Comparison of ENCODE assay signal across 1 cellular context in the genomic region with DNA sequence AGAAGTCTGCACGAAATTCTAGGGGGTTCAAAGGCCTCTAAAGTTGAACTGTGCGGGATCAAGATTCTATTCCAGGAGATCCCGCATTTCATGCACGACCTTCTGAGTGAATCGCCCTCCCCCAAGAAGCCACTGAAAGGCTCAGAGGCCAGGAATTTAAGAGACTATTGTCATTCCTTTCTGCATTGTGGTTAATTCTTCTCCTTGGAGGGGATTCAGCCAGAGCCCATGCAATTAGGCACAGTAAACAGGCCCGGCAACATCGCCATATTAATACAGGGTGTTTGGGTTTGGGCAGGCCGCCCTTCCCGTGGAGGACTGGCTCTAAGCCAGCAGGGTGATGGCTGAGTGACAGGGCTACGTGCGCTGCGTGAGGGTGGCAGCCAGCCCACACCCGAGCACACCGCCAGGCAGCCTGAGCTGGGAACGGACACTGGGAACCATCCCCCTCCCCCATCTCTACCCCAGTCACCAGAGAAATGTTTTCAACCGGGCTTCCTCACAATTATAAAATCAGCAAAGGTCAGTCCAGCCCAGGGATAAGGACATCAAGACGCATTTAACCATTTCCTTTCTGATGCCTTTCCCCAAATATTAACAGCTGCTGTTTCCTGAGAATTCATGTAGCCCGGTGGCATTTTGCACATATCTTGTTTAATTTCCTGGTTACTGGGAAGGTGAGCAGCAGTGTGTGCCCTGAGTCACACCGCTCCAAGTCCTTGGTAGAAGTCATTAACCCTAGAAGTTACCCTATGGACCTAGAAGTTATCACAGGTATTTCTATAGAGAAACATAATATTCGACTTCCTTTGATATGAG.
TF ChIP-seq lines count a peak whose summit lies in the region.

No MANE protein-coding gene starts in this region.

TF ChIP-seq in HepG2, 621 proteins besides CTCF, POLR2A, EP300 and RAD21 (continued from another document and continues in another):
- TF ChIP-seq, protein P1, sequence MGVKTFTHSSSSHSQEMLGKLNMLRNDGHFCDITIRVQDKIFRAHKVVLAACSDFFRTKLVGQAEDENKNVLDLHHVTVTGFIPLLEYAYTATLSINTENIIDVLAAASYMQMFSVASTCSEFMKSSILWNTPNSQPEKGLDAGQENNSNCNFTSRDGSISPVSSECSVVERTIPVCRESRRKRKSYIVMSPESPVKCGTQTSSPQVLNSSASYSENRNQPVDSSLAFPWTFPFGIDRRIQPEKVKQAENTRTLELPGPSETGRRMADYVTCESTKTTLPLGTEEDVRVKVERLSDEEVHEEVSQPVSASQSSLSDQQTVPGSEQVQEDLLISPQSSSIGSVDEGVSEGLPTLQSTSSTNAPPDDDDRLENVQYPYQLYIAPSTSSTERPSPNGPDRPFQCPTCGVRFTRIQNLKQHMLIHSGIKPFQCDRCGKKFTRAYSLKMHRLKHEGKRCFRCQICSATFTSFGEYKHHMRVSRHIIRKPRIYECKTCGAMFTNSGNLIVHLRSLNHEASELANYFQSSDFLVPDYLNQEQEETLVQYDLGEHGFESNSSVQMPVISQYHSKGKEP (CRISPR knock-in tag; IDR thresholded peaks at IDR 0.05): no peak
- no peak for TF ChIP-seq IKZF1 (IDR thresholded peaks at IDR 0.05)
- TF ChIP-seq BRCA1 (CRISPR knock-in tag; IDR thresholded peaks at IDR 0.05): no peak
- TF ChIP-seq CBX1 (IDR thresholded peaks at IDR 0.05; ENCODE audit: low read depth): peak; percentile 64
- TF ChIP-seq HNRNPL (IDR thresholded peaks at IDR 0.05; ENCODE audit: low read depth, low read length): no peak
- TF ChIP-seq, protein P2, sequence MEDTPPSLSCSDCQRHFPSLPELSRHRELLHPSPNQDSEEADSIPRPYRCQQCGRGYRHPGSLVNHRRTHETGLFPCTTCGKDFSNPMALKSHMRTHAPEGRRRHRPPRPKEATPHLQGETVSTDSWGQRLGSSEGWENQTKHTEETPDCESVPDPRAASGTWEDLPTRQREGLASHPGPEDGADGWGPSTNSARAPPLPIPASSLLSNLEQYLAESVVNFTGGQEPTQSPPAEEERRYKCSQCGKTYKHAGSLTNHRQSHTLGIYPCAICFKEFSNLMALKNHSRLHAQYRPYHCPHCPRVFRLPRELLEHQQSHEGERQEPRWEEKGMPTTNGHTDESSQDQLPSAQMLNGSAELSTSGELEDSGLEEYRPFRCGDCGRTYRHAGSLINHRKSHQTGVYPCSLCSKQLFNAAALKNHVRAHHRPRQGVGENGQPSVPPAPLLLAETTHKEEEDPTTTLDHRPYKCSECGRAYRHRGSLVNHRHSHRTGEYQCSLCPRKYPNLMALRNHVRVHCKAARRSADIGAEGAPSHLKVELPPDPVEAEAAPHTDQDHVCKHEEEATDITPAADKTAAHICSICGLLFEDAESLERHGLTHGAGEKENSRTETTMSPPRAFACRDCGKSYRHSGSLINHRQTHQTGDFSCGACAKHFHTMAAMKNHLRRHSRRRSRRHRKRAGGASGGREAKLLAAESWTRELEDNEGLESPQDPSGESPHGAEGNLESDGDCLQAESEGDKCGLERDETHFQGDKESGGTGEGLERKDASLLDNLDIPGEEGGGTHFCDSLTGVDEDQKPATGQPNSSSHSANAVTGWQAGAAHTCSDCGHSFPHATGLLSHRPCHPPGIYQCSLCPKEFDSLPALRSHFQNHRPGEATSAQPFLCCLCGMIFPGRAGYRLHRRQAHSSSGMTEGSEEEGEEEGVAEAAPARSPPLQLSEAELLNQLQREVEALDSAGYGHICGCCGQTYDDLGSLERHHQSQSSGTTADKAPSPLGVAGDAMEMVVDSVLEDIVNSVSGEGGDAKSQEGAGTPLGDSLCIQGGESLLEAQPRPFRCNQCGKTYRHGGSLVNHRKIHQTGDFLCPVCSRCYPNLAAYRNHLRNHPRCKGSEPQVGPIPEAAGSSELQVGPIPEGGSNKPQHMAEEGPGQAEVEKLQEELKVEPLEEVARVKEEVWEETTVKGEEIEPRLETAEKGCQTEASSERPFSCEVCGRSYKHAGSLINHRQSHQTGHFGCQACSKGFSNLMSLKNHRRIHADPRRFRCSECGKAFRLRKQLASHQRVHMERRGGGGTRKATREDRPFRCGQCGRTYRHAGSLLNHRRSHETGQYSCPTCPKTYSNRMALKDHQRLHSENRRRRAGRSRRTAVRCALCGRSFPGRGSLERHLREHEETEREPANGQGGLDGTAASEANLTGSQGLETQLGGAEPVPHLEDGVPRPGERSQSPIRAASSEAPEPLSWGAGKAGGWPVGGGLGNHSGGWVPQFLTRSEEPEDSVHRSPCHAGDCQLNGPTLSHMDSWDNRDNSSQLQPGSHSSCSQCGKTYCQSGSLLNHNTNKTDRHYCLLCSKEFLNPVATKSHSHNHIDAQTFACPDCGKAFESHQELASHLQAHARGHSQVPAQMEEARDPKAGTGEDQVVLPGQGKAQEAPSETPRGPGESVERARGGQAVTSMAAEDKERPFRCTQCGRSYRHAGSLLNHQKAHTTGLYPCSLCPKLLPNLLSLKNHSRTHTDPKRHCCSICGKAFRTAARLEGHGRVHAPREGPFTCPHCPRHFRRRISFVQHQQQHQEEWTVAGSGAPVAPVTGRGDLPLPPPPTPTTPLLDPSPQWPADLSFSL (CRISPR knock-in tag; IDR thresholded peaks at IDR 0.05): no peak
- TF ChIP-seq, protein P3, sequence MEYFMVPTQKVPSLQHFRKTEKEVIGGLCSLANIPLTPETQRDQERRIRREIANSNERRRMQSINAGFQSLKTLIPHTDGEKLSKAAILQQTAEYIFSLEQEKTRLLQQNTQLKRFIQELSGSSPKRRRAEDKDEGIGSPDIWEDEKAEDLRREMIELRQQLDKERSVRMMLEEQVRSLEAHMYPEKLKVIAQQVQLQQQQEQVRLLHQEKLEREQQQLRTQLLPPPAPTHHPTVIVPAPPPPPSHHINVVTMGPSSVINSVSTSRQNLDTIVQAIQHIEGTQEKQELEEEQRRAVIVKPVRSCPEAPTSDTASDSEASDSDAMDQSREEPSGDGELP (IDR thresholded peaks at IDR 0.05; ENCODE audit: borderline replicate concordance, low read depth): peak; percentile 51; the same call in 1 of the 2 replicates
- TF ChIP-seq ASH2L (IDR thresholded peaks at IDR 0.05; ENCODE audit: insufficient read length, low read depth, low read length): peak; percentile 53
- TF ChIP-seq, protein P4, sequence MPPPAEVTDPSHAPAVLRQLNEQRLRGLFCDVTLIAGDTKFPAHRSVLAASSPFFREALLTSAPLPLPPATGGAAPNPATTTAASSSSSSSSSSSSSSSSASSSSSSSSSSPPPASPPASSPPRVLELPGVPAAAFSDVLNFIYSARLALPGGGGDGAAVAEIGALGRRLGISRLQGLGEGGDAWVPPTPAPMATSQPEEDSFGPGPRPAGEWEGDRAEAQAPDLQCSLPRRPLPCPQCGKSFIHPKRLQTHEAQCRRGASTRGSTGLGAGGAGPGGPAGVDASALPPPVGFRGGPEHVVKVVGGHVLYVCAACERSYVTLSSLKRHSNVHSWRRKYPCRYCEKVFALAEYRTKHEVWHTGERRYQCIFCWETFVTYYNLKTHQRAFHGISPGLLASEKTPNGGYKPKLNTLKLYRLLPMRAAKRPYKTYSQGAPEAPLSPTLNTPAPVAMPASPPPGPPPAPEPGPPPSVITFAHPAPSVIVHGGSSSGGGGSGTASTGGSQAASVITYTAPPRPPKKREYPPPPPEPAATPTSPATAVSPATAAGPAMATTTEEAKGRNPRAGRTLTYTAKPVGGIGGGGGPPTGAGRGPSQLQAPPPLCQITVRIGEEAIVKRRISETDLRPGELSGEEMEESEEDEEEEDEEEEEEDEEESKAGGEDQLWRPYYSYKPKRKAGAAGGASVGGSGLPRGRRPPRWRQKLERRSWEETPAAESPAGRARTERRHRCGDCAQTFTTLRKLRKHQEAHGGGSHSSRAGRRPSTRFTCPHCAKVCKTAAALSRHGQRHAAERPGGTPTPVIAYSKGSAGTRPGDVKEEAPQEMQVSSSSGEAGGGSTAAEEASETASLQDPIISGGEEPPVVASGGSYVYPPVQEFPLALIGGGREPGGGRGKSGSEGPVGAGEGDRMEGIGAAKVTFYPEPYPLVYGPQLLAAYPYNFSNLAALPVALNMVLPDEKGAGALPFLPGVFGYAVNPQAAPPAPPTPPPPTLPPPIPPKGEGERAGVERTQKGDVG (CRISPR knock-in tag; IDR thresholded peaks at IDR 0.05; ENCODE audit: borderline replicate concordance): no peak
- TF ChIP-seq, protein P5, sequence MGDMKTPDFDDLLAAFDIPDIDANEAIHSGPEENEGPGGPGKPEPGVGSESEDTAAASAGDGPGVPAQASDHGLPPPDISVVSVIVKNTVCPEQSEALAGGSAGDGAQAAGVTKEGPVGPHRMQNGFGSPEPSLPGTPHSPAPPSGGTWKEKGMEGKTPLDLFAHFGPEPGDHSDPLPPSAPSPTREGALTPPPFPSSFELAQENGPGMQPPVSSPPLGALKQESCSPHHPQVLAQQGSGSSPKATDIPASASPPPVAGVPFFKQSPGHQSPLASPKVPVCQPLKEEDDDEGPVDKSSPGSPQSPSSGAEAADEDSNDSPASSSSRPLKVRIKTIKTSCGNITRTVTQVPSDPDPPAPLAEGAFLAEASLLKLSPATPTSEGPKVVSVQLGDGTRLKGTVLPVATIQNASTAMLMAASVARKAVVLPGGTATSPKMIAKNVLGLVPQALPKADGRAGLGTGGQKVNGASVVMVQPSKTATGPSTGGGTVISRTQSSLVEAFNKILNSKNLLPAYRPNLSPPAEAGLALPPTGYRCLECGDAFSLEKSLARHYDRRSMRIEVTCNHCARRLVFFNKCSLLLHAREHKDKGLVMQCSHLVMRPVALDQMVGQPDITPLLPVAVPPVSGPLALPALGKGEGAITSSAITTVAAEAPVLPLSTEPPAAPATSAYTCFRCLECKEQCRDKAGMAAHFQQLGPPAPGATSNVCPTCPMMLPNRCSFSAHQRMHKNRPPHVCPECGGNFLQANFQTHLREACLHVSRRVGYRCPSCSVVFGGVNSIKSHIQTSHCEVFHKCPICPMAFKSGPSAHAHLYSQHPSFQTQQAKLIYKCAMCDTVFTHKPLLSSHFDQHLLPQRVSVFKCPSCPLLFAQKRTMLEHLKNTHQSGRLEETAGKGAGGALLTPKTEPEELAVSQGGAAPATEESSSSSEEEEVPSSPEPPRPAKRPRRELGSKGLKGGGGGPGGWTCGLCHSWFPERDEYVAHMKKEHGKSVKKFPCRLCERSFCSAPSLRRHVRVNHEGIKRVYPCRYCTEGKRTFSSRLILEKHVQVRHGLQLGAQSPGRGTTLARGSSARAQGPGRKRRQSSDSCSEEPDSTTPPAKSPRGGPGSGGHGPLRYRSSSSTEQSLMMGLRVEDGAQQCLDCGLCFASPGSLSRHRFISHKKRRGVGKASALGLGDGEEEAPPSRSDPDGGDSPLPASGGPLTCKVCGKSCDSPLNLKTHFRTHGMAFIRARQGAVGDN (CRISPR knock-in tag; IDR thresholded peaks at IDR 0.05): peak; percentile 97
- no peak for TF ChIP-seq CHD2 (IDR thresholded peaks at IDR 0.05; ENCODE audit: low read depth, low read length)
- 0 out of 2 replicates have a peak, but pooled peaks have one; percentile 37 for TF ChIP-seq ZNF772 (CRISPR knock-in tag; IDR thresholded peaks at IDR 0.05)
- TF ChIP-seq GATAD2A (CRISPR knock-in tag; IDR thresholded peaks at IDR 0.05): peak; percentile 48; the same call in 1 of the 2 replicates
- TF ChIP-seq RFXANK (CRISPR knock-in tag; IDR thresholded peaks at IDR 0.05): no peak
- no peak for TF ChIP-seq FIP1L1 (IDR thresholded peaks at IDR 0.05; ENCODE audit: borderline replicate concordance, insufficient read depth, low read depth, low read length)
- TF ChIP-seq ZBTB3 (CRISPR knock-in tag; IDR thresholded peaks at IDR 0.05; ENCODE audit: borderline replicate concordance, low read depth): no peak
- TF ChIP-seq, protein P6, sequence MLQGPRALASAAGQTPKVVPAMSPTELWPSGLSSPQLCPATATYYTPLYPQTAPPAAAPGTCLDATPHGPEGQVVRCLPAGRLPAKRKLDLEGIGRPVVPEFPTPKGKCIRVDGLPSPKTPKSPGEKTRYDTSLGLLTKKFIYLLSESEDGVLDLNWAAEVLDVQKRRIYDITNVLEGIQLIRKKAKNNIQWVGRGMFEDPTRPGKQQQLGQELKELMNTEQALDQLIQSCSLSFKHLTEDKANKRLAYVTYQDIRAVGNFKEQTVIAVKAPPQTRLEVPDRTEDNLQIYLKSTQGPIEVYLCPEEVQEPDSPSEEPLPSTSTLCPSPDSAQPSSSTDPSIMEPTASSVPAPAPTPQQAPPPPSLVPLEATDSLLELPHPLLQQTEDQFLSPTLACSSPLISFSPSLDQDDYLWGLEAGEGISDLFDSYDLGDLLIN (CRISPR knock-in tag; IDR thresholded peaks at IDR 0.05; ENCODE audit: borderline replicate concordance): no peak
- TF ChIP-seq, protein P7, sequence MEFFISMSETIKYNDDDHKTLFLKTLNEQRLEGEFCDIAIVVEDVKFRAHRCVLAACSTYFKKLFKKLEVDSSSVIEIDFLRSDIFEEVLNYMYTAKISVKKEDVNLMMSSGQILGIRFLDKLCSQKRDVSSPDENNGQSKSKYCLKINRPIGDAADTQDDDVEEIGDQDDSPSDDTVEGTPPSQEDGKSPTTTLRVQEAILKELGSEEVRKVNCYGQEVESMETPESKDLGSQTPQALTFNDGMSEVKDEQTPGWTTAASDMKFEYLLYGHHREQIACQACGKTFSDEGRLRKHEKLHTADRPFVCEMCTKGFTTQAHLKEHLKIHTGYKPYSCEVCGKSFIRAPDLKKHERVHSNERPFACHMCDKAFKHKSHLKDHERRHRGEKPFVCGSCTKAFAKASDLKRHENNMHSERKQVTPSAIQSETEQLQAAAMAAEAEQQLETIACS (CRISPR knock-in tag; IDR thresholded peaks at IDR 0.05): no peak
- no peak for TF ChIP-seq XBP1 (CRISPR knock-in tag; IDR thresholded peaks at IDR 0.05)
- TF ChIP-seq MBD4 (IDR thresholded peaks at IDR 0.05; ENCODE audit: borderline replicate concordance, low read length): no peak
- no peak for TF ChIP-seq SAFB2 (CRISPR knock-in tag; IDR thresholded peaks at IDR 0.05; ENCODE audit: borderline replicate concordance, low read depth)
- no peak for TF ChIP-seq ZNF850 (CRISPR knock-in tag; conservative IDR thresholded peaks at IDR 0.05)
- TF ChIP-seq ZNF737 (CRISPR knock-in tag; IDR thresholded peaks at IDR 0.05; ENCODE audit: borderline replicate concordance): no peak
- no peak for TF ChIP-seq SATB2 (CRISPR knock-in tag; IDR thresholded peaks at IDR 0.05)
- TF ChIP-seq, protein P8, sequence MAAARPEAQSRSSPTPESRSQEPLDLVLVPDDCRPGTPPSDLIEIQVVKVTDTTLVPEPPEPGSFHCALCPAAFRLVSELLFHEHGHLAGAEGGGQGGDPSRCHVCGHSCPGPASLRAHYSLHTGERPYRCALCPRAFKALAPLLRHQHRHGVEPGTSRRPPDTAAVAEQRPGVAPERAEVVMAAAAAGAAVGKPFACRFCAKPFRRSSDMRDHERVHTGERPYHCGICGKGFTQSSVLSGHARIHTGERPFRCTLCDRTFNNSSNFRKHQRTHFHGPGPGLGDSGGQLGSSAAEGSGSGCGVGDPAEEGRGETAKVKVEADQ (CRISPR knock-in tag; IDR thresholded peaks at IDR 0.05; ENCODE audit: borderline replicate concordance): no peak
- TF ChIP-seq ZNF549 (CRISPR knock-in tag; IDR thresholded peaks at IDR 0.05): no peak
- TF ChIP-seq ZNF234 (CRISPR knock-in tag; conservative IDR thresholded peaks at IDR 0.05): no peak
- 0 out of 2 replicates have a peak, but pooled peaks have one; percentile 23 for TF ChIP-seq ZNF431 (CRISPR knock-in tag; IDR thresholded peaks at IDR 0.05; ENCODE audit: borderline replicate concordance, low read depth)
- no peak for TF ChIP-seq ZNF614 (CRISPR knock-in tag; IDR thresholded peaks at IDR 0.05; ENCODE audit: borderline replicate concordance)
- no peak for TF ChIP-seq ZBTB7B (CRISPR knock-in tag; IDR thresholded peaks at IDR 0.05)
- TF ChIP-seq ZNF556 (CRISPR knock-in tag; IDR thresholded peaks at IDR 0.05; ENCODE audit: borderline replicate concordance): peak; percentile 55; the same call in 1 of the 2 replicates
- TF ChIP-seq, protein P9, sequence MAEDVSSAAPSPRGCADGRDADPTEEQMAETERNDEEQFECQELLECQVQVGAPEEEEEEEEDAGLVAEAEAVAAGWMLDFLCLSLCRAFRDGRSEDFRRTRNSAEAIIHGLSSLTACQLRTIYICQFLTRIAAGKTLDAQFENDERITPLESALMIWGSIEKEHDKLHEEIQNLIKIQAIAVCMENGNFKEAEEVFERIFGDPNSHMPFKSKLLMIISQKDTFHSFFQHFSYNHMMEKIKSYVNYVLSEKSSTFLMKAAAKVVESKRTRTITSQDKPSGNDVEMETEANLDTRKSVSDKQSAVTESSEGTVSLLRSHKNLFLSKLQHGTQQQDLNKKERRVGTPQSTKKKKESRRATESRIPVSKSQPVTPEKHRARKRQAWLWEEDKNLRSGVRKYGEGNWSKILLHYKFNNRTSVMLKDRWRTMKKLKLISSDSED (CRISPR knock-in tag; IDR thresholded peaks at IDR 0.05): no peak
